ENCODE assay signal across 11 cellular contexts in genomic region chr20:14333734-14334133, GRCh38. TPM values are rescaled to one million over a fixed set of nuclear protein-coding genes. Genes with fewer than 3 reads are reported as not detected.
DNase-seq lines count a peak whose midpoint lies in the region; ATAC-seq and FAIRE-seq lines count a peak whose summit lies in the region.
"Had no signal": no experiment of that assay in that cellular context is flagged by ENCODE, and none has a peak within 500 bp of the region (broad histone marks: within the 10 kb centered on the region; RNA-seq: fewer than 3 reads in every experiment).

No MANE protein-coding gene starts in this region.

- H3K4me3 ChIP-seq in BLaER1 (no peak overlapping the region), iPS-20b (ENCODE audit: low read length) (peak overlapping the region; percentile 44)

- DNase-seq in SW480 (ENCODE audit: low spot score): peak; percentile 57
- DNase-seq in pons (ENCODE audit: low spot score): peak; percentile 56
- no peak for DNase-seq in frontal cortex (ENCODE audit: low spot score in 2 of 2)
- DNase-seq in SKM-1 treated with dmso at 0.1 percent for 144 hours (lab: John Stamatoyannopoulos, UW; ENCODE audit: unreplicated experiment): no peak
- DNase-seq in mesenteric fat pad (ENCODE audit: low spot score): no peak
- DNase-seq: activated T-cell treated with anti-CD3 and anti-CD28 coated beads for 4 hours, natural killer cell had no signal

- no peaks in the 10 kb centered on the region for H3K27me3 ChIP-seq in BLaER1
- H3K27me3 ChIP-seq in iPS-20b (ENCODE audit: insufficient read depth, low read length): peaks cover 8% of the 10 kb centered on the region; the same call in 1 of the 2 replicates

- no peaks in the 10 kb centered on the region for H4K20me1 ChIP-seq in BLaER1

- peak overlapping the region; percentile 33 for H3K4me2 ChIP-seq in BLaER1

- H3K27ac ChIP-seq in BLaER1 (no peak overlapping the region), iPS-20b (ENCODE audit: low read length) (no peak overlapping the region)

- H3K36me3 ChIP-seq in BLaER1 (no peaks in the 10 kb centered on the region), iPS-20b (ENCODE audit: insufficient read depth, low read depth, low read length) (no peaks in the 10 kb centered on the region)

- no peaks in the 10 kb centered on the region for H3K9me3 ChIP-seq in BLaER1
- H3K9me3 ChIP-seq in iPS-20b (ENCODE audit: insufficient read depth, low read depth, low read length): no peaks in the 10 kb centered on the region

- H3K9ac ChIP-seq in BLaER1 (0 out of 2 replicates have a peak overlapping the region, but pooled peaks have one; percentile 17), iPS-20b (ENCODE audit: low read depth, low read length) (peak overlapping the region; percentile 50; the same call in 1 of the 2 replicates)

- ATAC-seq in HG03135 (IDR thresholded peaks at IDR 0.05; ENCODE audit: unreplicated experiment): no peak
- ATAC-seq: natural killer cell had no signal

- peaks cover 8% of the 10 kb centered on the region; the same call in 1 of the 2 replicates for H3K4me1 ChIP-seq in BLaER1
- peaks cover 30% of the 10 kb centered on the region for H3K4me1 ChIP-seq in iPS-20b (ENCODE audit: insufficient read depth, low read length)

- FAIRE-seq in frontal cortex (lab: Jason Lieb, UNC): no peak
- FAIRE-seq: endometrium had no signal

RNA-seq across cellular contexts. Expression of gene FLRT3, which starts 3.7 kb away (rescaled TPM):
- total RNA-seq in frontal cortex (97.4 TPM), mesenteric fat pad (0.06 TPM)
- total RNA-seq: natural killer cell had no signal

Comparison
In these comparisons a context has a peak if more than half of its experiments do, and no peak if none do; other contexts are left out.
1. DNase-seq: peak in SW480 (single experiment) and pons (single experiment); none in frontal cortex (0 of 2), SKM-1 treated with dmso at 0.1 percent for 144 hours (single experiment) and mesenteric fat pad (single experiment).
2. RNA of gene FLRT3, which starts 3.7 kb away (total RNA-seq): 97.4 TPM in frontal cortex (single experiment); 0.06 TPM in mesenteric fat pad (single experiment); every median in the first group is over 10 times any median in the second.